Comparison of ENCODE assay signal across 8 cellular contexts in the genomic region with DNA sequence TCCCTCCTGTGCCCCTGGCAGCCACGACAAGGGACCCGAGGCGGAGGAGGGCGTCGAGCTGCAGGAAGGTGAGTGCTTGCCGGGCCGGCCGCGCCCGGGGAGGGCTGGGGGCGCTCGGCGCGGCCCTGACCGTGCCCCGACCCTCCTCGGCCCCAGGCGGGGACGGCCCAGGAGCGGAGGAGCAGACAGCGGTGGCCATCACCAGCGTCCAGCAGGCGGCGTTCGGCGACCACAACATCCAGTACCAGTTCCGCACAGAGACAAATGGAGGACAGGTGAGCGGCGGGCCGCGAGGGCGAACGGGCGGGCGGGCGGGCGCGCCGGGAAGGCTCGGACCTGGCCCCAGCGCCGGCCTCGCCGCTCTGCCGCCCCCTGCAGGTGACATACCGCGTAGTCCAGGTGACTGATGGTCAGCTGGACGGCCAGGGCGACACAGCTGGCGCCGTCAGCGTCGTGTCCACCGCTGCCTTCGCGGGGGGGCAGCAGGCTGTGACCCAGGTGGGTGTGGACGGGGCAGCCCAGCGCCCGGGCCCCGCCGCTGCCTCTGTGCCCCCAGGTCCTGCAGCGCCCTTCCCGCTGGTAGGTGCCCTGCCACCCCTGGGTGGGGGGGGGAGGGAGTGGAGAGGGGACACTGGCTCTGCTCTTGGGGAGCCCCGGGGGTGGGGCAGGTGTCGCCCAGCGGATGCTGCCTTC. TPM values are rescaled to one million over a fixed set of nuclear protein-coding genes. Genes with fewer than 3 reads are reported as not detected.
DNase-seq lines count a peak whose midpoint lies in the region; ATAC-seq and TF ChIP-seq lines count a peak whose summit lies in the region.

No MANE protein-coding gene starts in this region.

- H3K36me3 Mint-ChIP-seq in Caco-2 (ENCODE audit: insufficient read depth, unreplicated experiment) (peaks cover 86% of the 10 kb centered on the region), naive B cell (peaks cover 5 to 26% of the 10 kb centered on the region in 2 donors)
- H3K36me3 Mint-ChIP-seq in stimulated activated memory B cell treated with anti-CD40 and anti-IgM and Interleukin-4, amounts not matched to agents 10 μg/mL and 1 μg/mL and 100 μg/mL, for 72 hours, result peaks cover 44% of the 10 kb centered on the region

- intact Hi-C loops in Caco-2 (cut with micrococcal nuclease; ENCODE audit: unreplicated experiment), result loop anchor here (1.0 kb wide), 1 partner anchor 199 kb away; no protein-coding TSS in a partner anchor
- intact Hi-C loops in esophagus squamous epithelium (cut with DNase I), result loop anchor here (5.0 kb wide), 1 partner anchor 127 kb away; a partner anchor contains a TSS

- POLR2A ChIA-PET in Caco-2 (lab: Charles Lee), result interaction anchor here (1.0 kb wide), 1 partner anchor 18 kb away, joined by 3 read pairs; no protein-coding TSS in a partner anchor

- H3K4me1 Mint-ChIP-seq in Caco-2 (ENCODE audit: low read depth, unreplicated experiment) (no peaks in the 10 kb centered on the region), naive B cell (peaks cover 47 to 69% (median 65%) of the 10 kb centered on the region in 3 donors)
- peaks cover 75% of the 10 kb centered on the region for H3K4me1 Mint-ChIP-seq in stimulated activated memory B cell treated with anti-CD40 and anti-IgM and Interleukin-4, amounts not matched to agents 10 μg/mL and 1 μg/mL and 100 μg/mL, for 72 hours

- DNase-seq in Caco-2 (peak; percentile 94 to 96), HUDEP-2 (lab: John Stamatoyannopoulos, UW; ENCODE audit: unreplicated experiment in 76 of 76) (peak in 73 of 76 experiments; percentile 38 to 90 (median 78)), OCI-M2 (lab: John Stamatoyannopoulos, UW; ENCODE audit: unreplicated experiment) (peak; percentile 63), esophagus squamous epithelium (lab: John Stamatoyannopoulos, UW) (no peak), naive B cell (peak; percentile 85)
- peak; percentile 80 to 86 for DNase-seq in activated T-cell treated with anti-CD3 and anti-CD28 coated beads, Interleukin-2, amount 50 U/mL, for 48 hours

- peak overlapping the region; percentile 79 for H3K4me3 Mint-ChIP-seq in Caco-2 (ENCODE audit: unreplicated experiment)
- peak overlapping the region; percentile 57 to 93 (median 82) for H3K4me3 Mint-ChIP-seq in naive B cell
- H3K4me3 Mint-ChIP-seq in stimulated activated memory B cell treated with anti-CD40 and anti-IgM and Interleukin-4, amounts not matched to agents 10 μg/mL and 1 μg/mL and 100 μg/mL, for 72 hours, result peak overlapping the region; percentile 69

- H3K27me3 Mint-ChIP-seq in Caco-2 (ENCODE audit: insufficient read depth, unreplicated experiment) (no peaks in the 10 kb centered on the region), naive B cell (no peaks in the 10 kb centered on the region)
- no peaks in the 10 kb centered on the region for H3K27me3 Mint-ChIP-seq in stimulated activated memory B cell treated with anti-CD40 and anti-IgM and Interleukin-4, amounts not matched to agents 10 μg/mL and 1 μg/mL and 100 μg/mL, for 72 hours

- CTCF ChIA-PET in Caco-2 (lab: Charles Lee), result interaction anchor here (0.5 to 0.7 kb wide), 3 partner anchors 11 to 226 kb away, joined by 3 to 10 read pairs (median 3); no protein-coding TSS in a partner anchor

- no peak for TF ChIP-seq POLR2A in esophagus squamous epithelium (IDR thresholded peaks at IDR 0.05)

- WGBS in esophagus squamous epithelium, 2 donors, result 21% methylated on average over 3 of the region's 66 CpGs; no CpG with 5 or more reads in 1 of the 2 donors

- peaks cover 7% of the 10 kb centered on the region for H3K36me3 ChIP-seq in Caco-2 (ENCODE audit: control insufficient read depth, insufficient read depth, low read length)
- peaks cover 5 to 64% (median 27%) of the 10 kb centered on the region in 3 donors for H3K36me3 ChIP-seq in esophagus squamous epithelium

- peak overlapping the region; percentile 61 for H3K4me3 ChIP-seq in Caco-2 (ENCODE audit: low read depth, low read length)
- H3K4me3 ChIP-seq in esophagus squamous epithelium, result peak overlapping the region; percentile 63 to 95 (median 75)

- H3K4me1 ChIP-seq in Caco-2 (peaks cover 10% of the 10 kb centered on the region), esophagus squamous epithelium (peaks cover 21 to 79% (median 32%) of the 10 kb centered on the region in 3 donors)

- no TSS peak for BruUV-seq in Caco-2 (replicated peaks; lab: Mats Ljungman, UMichigan)

- H3K27ac Mint-ChIP-seq in Caco-2 (ENCODE audit: unreplicated experiment) (no peak overlapping the region), naive B cell (peak overlapping the region in 5 of 6 donors; percentile 10 to 95 (median 82))
- H3K27ac Mint-ChIP-seq in stimulated activated memory B cell treated with anti-CD40 and anti-IgM and Interleukin-4, amounts not matched to agents 10 μg/mL and 1 μg/mL and 100 μg/mL, for 72 hours, result peak overlapping the region; percentile 34

- TF ChIP-seq CTCF in Caco-2 (IDR thresholded peaks at IDR 0.05; ENCODE audit: insufficient read depth in 1 of 2, low read depth in 1 of 2, low read length in 1 of 2, severe bottlenecking in 1 of 2, unreplicated experiment in 1 of 2) (peak; percentile 65 to 99), esophagus squamous epithelium (IDR thresholded peaks at IDR 0.05) (peak; percentile 49 to 95 (median 62))

- no peaks in the 10 kb centered on the region for H3K27me3 ChIP-seq in Caco-2 (replicated peaks; ENCODE audit: control insufficient read depth, insufficient read depth, low read length)
- H3K27me3 ChIP-seq in esophagus squamous epithelium, result no peaks in the 10 kb centered on the region

- no peaks in the 10 kb centered on the region for H3K9me3 Mint-ChIP-seq in Caco-2 (ENCODE audit: unreplicated experiment)
- H3K9me3 Mint-ChIP-seq in naive B cell, result no peaks in the 10 kb centered on the region
- no peaks in the 10 kb centered on the region for H3K9me3 Mint-ChIP-seq in stimulated activated memory B cell treated with anti-CD40 and anti-IgM and Interleukin-4, amounts not matched to agents 10 μg/mL and 1 μg/mL and 100 μg/mL, for 72 hours

- ATAC-seq in GM21360 (IDR thresholded peaks at IDR 0.05; ENCODE audit: unreplicated experiment) (peak; percentile 51), naive B cell (ENCODE audit: low read depth in 2 of 2) (peak; percentile 66 to 71)
- peak; percentile 86 for ATAC-seq in stimulated activated memory B cell treated with anti-CD40 and anti-IgM and Interleukin-4, amounts not matched to agents 10 μg/mL and 1 μg/mL and 100 μg/mL, for 72 hours

- no peaks in the 10 kb centered on the region for H3K9me3 ChIP-seq in Caco-2
- H3K9me3 ChIP-seq in esophagus squamous epithelium, result no peaks in the 10 kb centered on the region

- H3K27ac ChIP-seq in esophagus squamous epithelium, result peak overlapping the region; percentile 94 to 98 (median 96)

RNA-seq across cellular contexts. Expression of a gene that starts 0.8 kb away (rescaled TPM):
- total RNA-seq in Caco-2 (2022) (105 and 108 TPM in 2 replicates), esophagus squamous epithelium (10 to 100 TPM; 56.1 to 79.7 (median 59.0) TPM)
- polyA plus RNA-seq in naive B cell (ENCODE audit: low read depth in 6 of 6), result 10 to 100 TPM in 4 of 6 donors, 1 to 10 TPM in 2; 1.9 to 15.5 (median 10.4) TPM

RNA-seq across cellular contexts. Expression of a gene that starts 12.8 kb away (rescaled TPM):
- total RNA-seq in Caco-2 (2022), result not detected in 2 replicates
- total RNA-seq in esophagus squamous epithelium, result not detected
- polyA plus RNA-seq in naive B cell (ENCODE audit: low read depth in 6 of 6), result under 1 TPM in 1 of 6 donors, not detected in 5; 0.12 TPM

RNA-seq across cellular contexts. Expression of a gene that starts 20.8 kb away (rescaled TPM):
- 172 and 197 TPM in 2 replicates for total RNA-seq in Caco-2 (2022)
- 100 to 1,000 TPM in 1 of 4 donors, 10 to 100 TPM in 3; 36.0 to 113 (median 79.4) TPM for total RNA-seq in esophagus squamous epithelium
- 10 to 100 TPM; 11.7 to 46.3 (median 34.8) TPM for polyA plus RNA-seq in naive B cell (ENCODE audit: low read depth in 6 of 6)

RNA-seq across cellular contexts. Expression of a gene that starts 22.4 kb away (rescaled TPM):
- total RNA-seq in Caco-2 (2022) (0.41 TPM in 1 of 2 replicates, not detected in the other), esophagus squamous epithelium (1 to 10 TPM in 1 of 4 donors, not detected in 3; 2.3 TPM)
- under 1 TPM in 4 of 6 donors, not detected in 2; 0.12 to 0.41 (median 0.29) TPM for polyA plus RNA-seq in naive B cell (ENCODE audit: low read depth in 6 of 6)

RNA-seq across cellular contexts. Expression of a gene that starts 41.0 kb away (rescaled TPM):
- total RNA-seq in Caco-2 (2022), result not detected in 2 replicates
- not detected for total RNA-seq in esophagus squamous epithelium
- polyA plus RNA-seq in naive B cell (ENCODE audit: low read depth in 6 of 6), result not detected
